1 cellular context compared by ENCODE assay signal in the genomic region with DNA sequence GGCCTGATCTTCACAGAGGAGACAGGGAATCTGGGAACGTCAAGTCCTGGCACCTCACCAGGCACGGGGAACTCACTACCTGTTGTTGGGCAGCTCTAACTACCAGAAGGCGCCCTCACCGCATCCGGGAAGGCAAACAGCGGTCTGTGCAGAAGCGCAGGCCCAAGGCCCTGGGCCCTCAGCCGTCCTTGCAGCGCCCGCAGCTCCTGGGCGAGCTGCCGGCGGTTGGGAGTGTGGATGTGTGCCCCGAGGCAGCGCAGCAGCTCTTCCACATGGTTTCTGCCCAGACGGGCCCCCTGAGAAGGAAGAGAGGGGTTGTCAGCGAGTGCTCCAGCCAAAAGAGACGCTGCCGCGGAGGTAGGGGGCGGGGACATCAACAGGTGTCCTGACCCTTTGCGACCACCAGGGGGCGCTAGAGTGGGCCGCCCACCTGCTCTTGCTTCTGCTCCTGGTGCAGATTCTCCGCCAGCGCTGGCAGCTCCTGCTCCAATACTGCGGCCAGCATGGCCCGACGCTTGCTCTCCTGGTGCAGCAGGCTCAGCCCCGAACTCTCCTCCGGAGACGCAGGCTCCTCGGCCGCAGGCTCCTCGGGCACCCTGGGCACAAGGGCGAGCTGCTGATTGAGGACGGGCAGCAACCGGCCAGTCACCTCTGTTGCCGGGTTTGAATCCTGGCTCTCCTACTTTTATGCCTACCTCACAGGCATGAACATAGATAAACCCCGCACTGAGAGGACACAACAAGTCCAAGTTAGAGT.
TF ChIP-seq lines count a peak whose summit lies in the region.

No MANE protein-coding gene starts in this region.

TF ChIP-seq in HepG2, 621 proteins besides CTCF, POLR2A, EP300 and RAD21 (continued from another document and continues in another):
- TF ChIP-seq, protein P1, sequence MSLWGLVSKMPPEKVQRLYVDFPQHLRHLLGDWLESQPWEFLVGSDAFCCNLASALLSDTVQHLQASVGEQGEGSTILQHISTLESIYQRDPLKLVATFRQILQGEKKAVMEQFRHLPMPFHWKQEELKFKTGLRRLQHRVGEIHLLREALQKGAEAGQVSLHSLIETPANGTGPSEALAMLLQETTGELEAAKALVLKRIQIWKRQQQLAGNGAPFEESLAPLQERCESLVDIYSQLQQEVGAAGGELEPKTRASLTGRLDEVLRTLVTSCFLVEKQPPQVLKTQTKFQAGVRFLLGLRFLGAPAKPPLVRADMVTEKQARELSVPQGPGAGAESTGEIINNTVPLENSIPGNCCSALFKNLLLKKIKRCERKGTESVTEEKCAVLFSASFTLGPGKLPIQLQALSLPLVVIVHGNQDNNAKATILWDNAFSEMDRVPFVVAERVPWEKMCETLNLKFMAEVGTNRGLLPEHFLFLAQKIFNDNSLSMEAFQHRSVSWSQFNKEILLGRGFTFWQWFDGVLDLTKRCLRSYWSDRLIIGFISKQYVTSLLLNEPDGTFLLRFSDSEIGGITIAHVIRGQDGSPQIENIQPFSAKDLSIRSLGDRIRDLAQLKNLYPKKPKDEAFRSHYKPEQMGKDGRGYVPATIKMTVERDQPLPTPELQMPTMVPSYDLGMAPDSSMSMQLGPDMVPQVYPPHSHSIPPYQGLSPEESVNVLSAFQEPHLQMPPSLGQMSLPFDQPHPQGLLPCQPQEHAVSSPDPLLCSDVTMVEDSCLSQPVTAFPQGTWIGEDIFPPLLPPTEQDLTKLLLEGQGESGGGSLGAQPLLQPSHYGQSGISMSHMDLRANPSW (CRISPR knock-in tag; IDR thresholded peaks at IDR 0.05; ENCODE audit: borderline replicate concordance), result no peak
- TF ChIP-seq, protein P2, sequence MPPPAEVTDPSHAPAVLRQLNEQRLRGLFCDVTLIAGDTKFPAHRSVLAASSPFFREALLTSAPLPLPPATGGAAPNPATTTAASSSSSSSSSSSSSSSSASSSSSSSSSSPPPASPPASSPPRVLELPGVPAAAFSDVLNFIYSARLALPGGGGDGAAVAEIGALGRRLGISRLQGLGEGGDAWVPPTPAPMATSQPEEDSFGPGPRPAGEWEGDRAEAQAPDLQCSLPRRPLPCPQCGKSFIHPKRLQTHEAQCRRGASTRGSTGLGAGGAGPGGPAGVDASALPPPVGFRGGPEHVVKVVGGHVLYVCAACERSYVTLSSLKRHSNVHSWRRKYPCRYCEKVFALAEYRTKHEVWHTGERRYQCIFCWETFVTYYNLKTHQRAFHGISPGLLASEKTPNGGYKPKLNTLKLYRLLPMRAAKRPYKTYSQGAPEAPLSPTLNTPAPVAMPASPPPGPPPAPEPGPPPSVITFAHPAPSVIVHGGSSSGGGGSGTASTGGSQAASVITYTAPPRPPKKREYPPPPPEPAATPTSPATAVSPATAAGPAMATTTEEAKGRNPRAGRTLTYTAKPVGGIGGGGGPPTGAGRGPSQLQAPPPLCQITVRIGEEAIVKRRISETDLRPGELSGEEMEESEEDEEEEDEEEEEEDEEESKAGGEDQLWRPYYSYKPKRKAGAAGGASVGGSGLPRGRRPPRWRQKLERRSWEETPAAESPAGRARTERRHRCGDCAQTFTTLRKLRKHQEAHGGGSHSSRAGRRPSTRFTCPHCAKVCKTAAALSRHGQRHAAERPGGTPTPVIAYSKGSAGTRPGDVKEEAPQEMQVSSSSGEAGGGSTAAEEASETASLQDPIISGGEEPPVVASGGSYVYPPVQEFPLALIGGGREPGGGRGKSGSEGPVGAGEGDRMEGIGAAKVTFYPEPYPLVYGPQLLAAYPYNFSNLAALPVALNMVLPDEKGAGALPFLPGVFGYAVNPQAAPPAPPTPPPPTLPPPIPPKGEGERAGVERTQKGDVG (CRISPR knock-in tag; IDR thresholded peaks at IDR 0.05; ENCODE audit: borderline replicate concordance), result 0 out of 2 replicates have a peak, but pooled peaks have one; percentile 19
- TF ChIP-seq TP53 (CRISPR knock-in tag; conservative IDR thresholded peaks at IDR 0.05) (0 out of 2 replicates have a peak, but pooled peaks have one; percentile 63), SAP130 (CRISPR knock-in tag; IDR thresholded peaks at IDR 0.05; ENCODE audit: low read depth) (peak; percentile 31; the same call in 1 of the 2 replicates), ZFP1 (CRISPR knock-in tag; IDR thresholded peaks at IDR 0.05) (no peak), PHF5A (CRISPR knock-in tag; IDR thresholded peaks at IDR 0.05; ENCODE audit: low read depth, unreplicated experiment) (peak; percentile 41), ARHGAP35 (CRISPR knock-in tag; IDR thresholded peaks at IDR 0.05; ENCODE audit: borderline replicate concordance) (no peak), ELF1 (CRISPR knock-in tag; IDR thresholded peaks at IDR 0.05) (no peak), HDAC6 (IDR thresholded peaks at IDR 0.05; ENCODE audit: low read depth, low read length) (no peak), ASH2L (IDR thresholded peaks at IDR 0.05; ENCODE audit: insufficient read length, low read depth, low read length) (no peak), NR2F6 (IDR thresholded peaks at IDR 0.05) (no peak), NR2F6 (CRISPR knock-in tag; IDR thresholded peaks at IDR 0.05) (0 out of 2 replicates have a peak, but pooled peaks have one; percentile 10), IKZF4 (CRISPR knock-in tag; IDR thresholded peaks at IDR 0.05; ENCODE audit: borderline replicate concordance, low read depth, not compliant biosample characterization) (no peak), ZNF83 (CRISPR knock-in tag; IDR thresholded peaks at IDR 0.05; ENCODE audit: borderline replicate concordance) (no peak), PAF1 (CRISPR knock-in tag; IDR thresholded peaks at IDR 0.05) (no peak), GABPB1 (CRISPR knock-in tag; IDR thresholded peaks at IDR 0.05) (peak; percentile 34; the same call in 1 of the 2 replicates), ZNF34 (CRISPR knock-in tag; IDR thresholded peaks at IDR 0.05; ENCODE audit: borderline replicate concordance) (no peak), ZNF781 (CRISPR knock-in tag; IDR thresholded peaks at IDR 0.05; ENCODE audit: borderline replicate concordance, not compliant biosample characterization) (no peak), ZNF432 (CRISPR knock-in tag; IDR thresholded peaks at IDR 0.05; ENCODE audit: borderline replicate concordance) (no peak), MATR3 (CRISPR knock-in tag; IDR thresholded peaks at IDR 0.05) (no peak), SNAI1 (CRISPR knock-in tag; IDR thresholded peaks at IDR 0.05; ENCODE audit: borderline replicate concordance) (no peak), HMG20A (CRISPR knock-in tag; IDR thresholded peaks at IDR 0.05; ENCODE audit: borderline replicate concordance) (no peak), ISX (CRISPR knock-in tag; conservative IDR thresholded peaks at IDR 0.05) (0 out of 2 replicates have a peak, but pooled peaks have one; percentile 20), KDM4B (CRISPR knock-in tag; IDR thresholded peaks at IDR 0.05) (no peak), ZNF282 (IDR thresholded peaks at IDR 0.05; ENCODE audit: partially characterized antibody) (no peak), LCORL (IDR thresholded peaks at IDR 0.05) (no peak), LCORL (CRISPR knock-in tag; IDR thresholded peaks at IDR 0.05) (0 out of 2 replicates have a peak, but pooled peaks have one; percentile 36), CBX1 (IDR thresholded peaks at IDR 0.05; ENCODE audit: low read depth) (no peak)
- TF ChIP-seq, protein P3, sequence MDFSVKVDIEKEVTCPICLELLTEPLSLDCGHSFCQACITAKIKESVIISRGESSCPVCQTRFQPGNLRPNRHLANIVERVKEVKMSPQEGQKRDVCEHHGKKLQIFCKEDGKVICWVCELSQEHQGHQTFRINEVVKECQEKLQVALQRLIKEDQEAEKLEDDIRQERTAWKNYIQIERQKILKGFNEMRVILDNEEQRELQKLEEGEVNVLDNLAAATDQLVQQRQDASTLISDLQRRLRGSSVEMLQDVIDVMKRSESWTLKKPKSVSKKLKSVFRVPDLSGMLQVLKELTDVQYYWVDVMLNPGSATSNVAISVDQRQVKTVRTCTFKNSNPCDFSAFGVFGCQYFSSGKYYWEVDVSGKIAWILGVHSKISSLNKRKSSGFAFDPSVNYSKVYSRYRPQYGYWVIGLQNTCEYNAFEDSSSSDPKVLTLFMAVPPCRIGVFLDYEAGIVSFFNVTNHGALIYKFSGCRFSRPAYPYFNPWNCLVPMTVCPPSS (IDR thresholded peaks at IDR 0.05), result no peak
- TF ChIP-seq, protein P4, sequence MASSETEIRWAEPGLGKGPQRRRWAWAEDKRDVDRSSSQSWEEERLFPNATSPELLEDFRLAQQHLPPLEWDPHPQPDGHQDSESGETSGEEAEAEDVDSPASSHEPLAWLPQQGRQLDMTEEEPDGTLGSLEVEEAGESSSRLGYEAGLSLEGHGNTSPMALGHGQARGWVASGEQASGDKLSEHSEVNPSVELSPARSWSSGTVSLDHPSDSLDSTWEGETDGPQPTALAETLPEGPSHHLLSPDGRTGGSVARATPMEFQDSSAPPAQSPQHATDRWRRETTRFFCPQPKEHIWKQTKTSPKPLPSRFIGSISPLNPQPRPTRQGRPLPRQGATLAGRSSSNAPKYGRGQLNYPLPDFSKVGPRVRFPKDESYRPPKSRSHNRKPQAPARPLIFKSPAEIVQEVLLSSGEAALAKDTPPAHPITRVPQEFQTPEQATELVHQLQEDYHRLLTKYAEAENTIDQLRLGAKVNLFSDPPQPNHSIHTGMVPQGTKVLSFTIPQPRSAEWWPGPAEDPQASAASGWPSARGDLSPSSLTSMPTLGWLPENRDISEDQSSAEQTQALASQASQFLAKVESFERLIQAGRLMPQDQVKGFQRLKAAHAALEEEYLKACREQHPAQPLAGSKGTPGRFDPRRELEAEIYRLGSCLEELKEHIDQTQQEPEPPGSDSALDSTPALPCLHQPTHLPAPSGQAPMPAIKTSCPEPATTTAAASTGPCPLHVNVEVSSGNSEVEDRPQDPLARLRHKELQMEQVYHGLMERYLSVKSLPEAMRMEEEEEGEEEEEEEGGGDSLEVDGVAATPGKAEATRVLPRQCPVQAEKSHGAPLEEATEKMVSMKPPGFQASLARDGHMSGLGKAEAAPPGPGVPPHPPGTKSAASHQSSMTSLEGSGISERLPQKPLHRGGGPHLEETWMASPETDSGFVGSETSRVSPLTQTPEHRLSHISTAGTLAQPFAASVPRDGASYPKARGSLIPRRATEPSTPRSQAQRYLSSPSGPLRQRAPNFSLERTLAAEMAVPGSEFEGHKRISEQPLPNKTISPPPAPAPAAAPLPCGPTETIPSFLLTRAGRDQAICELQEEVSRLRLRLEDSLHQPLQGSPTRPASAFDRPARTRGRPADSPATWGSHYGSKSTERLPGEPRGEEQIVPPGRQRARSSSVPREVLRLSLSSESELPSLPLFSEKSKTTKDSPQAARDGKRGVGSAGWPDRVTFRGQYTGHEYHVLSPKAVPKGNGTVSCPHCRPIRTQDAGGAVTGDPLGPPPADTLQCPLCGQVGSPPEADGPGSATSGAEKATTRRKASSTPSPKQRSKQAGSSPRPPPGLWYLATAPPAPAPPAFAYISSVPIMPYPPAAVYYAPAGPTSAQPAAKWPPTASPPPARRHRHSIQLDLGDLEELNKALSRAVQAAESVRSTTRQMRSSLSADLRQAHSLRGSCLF (CRISPR knock-in tag; IDR thresholded peaks at IDR 0.05; ENCODE audit: borderline replicate concordance), result no peak
- TF ChIP-seq, protein P5, sequence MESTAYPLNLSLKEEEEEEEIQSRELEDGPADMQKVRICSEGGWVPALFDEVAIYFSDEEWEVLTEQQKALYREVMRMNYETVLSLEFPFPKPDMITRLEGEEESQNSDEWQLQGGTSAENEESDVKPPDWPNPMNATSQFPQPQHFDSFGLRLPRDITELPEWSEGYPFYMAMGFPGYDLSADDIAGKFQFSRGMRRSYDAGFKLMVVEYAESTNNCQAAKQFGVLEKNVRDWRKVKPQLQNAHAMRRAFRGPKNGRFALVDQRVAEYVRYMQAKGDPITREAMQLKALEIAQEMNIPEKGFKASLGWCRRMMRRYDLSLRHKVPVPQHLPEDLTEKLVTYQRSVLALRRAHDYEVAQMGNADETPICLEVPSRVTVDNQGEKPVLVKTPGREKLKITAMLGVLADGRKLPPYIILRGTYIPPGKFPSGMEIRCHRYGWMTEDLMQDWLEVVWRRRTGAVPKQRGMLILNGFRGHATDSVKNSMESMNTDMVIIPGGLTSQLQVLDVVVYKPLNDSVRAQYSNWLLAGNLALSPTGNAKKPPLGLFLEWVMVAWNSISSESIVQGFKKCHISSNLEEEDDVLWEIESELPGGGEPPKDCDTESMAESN (CRISPR knock-in tag; conservative IDR thresholded peaks at IDR 0.05), result no peak
- TF ChIP-seq, protein P6, sequence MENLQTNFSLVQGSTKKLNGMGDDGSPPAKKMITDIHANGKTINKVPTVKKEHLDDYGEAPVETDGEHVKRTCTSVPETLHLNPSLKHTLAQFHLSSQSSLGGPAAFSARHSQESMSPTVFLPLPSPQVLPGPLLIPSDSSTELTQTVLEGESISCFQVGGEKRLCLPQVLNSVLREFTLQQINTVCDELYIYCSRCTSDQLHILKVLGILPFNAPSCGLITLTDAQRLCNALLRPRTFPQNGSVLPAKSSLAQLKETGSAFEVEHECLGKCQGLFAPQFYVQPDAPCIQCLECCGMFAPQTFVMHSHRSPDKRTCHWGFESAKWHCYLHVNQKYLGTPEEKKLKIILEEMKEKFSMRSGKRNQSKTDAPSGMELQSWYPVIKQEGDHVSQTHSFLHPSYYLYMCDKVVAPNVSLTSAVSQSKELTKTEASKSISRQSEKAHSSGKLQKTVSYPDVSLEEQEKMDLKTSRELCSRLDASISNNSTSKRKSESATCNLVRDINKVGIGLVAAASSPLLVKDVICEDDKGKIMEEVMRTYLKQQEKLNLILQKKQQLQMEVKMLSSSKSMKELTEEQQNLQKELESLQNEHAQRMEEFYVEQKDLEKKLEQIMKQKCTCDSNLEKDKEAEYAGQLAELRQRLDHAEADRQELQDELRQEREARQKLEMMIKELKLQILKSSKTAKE (CRISPR knock-in tag; IDR thresholded peaks at IDR 0.05; ENCODE audit: borderline replicate concordance), result no peak
- TF ChIP-seq, protein P7, sequence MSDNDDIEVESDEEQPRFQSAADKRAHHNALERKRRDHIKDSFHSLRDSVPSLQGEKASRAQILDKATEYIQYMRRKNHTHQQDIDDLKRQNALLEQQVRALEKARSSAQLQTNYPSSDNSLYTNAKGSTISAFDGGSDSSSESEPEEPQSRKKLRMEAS (IDR thresholded peaks at IDR 0.05), result peak; percentile 37; the same call in 1 of the 2 replicates
- TF ChIP-seq, protein P8, sequence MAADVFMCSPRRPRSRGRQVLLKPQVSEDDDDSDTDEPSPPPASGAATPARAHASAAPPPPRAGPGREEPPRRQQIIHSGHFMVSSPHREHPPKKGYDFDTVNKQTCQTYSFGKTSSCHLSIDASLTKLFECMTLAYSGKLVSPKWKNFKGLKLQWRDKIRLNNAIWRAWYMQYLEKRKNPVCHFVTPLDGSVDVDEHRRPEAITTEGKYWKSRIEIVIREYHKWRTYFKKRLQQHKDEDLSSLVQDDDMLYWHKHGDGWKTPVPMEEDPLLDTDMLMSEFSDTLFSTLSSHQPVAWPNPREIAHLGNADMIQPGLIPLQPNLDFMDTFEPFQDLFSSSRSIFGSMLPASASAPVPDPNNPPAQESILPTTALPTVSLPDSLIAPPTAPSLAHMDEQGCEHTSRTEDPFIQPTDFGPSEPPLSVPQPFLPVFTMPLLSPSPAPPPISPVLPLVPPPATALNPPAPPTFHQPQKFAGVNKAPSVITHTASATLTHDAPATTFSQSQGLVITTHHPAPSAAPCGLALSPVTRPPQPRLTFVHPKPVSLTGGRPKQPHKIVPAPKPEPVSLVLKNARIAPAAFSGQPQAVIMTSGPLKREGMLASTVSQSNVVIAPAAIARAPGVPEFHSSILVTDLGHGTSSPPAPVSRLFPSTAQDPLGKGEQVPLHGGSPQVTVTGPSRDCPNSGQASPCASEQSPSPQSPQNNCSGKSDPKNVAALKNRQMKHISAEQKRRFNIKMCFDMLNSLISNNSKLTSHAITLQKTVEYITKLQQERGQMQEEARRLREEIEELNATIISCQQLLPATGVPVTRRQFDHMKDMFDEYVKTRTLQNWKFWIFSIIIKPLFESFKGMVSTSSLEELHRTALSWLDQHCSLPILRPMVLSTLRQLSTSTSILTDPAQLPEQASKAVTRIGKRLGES (CRISPR knock-in tag; IDR thresholded peaks at IDR 0.05; ENCODE audit: borderline replicate concordance), result no peak
- TF ChIP-seq, protein P9, sequence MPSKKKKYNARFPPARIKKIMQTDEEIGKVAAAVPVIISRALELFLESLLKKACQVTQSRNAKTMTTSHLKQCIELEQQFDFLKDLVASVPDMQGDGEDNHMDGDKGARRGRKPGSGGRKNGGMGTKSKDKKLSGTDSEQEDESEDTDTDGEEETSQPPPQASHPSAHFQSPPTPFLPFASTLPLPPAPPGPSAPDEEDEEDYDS (CRISPR knock-in tag; IDR thresholded peaks at IDR 0.05), result 0 out of 2 replicates have a peak, but pooled peaks have one; percentile 20
